6 cellular contexts compared by ENCODE assay signal in the genomic region with DNA sequence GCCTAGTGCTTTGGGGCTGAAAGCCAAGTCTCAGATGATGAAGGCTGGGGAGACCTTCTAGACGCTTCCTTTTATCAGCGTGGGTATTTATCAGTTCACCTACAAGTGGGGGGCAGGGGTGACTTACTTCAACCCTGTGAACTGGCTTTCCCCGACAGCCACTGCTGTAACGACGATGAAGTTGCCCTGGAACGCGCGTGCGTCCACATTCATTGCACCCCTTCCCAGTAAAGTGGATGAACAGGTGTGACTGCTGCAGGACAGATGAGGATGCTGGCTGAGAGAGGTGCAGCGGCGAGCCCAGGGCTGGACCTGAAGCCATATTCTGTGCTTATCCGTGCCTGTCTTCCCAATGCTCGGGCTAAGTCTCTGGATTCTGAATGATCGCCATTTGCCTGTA.
"Had no signal": no experiment of that assay in that cellular context is flagged by ENCODE, and none has a peak within 500 bp of the region (broad histone marks: within the 10 kb centered on the region; RNA-seq: fewer than 3 reads in every experiment).

No MANE protein-coding gene starts in this region.

- H3K4me3 ChIP-seq: K562 had no signal

- H3K36me3 Mint-ChIP-seq: IgD-negative memory B cell had no signal

- ATAC-seq: HepG2, K562 had no signal

- DNase-seq: IMR-90, KBM-7 had no signal

- H3K27ac Mint-ChIP-seq: IgD-negative memory B cell had no signal

- H3K4me3 Mint-ChIP-seq: IgD-negative memory B cell had no signal

- H3K27ac ChIP-seq: HL-60 had no signal

- H3K9me3 Mint-ChIP-seq: IgD-negative memory B cell had no signal
